ENCODE assay signal across 22 cellular contexts in genomic region chr9:135825435-135826187, GRCh38.
DNase-seq lines count a peak whose midpoint lies in the region; ATAC-seq and TF ChIP-seq lines count a peak whose summit lies in the region.
"Had no signal": no experiment of that assay in that cellular context is flagged by ENCODE, and none has a peak within 500 bp of the region (broad histone marks: within the 10 kb centered on the region; RNA-seq: fewer than 3 reads in every experiment).

No MANE protein-coding gene starts in this region.

- peak overlapping the region; percentile 61 for H3K27ac Mint-ChIP-seq in T-helper 2 cell treated with Interferon-gamma antibody and Interleukin-4, amounts not matched to agents 5 μg/mL and 100 μg/mL, for 36 hours
- H3K27ac Mint-ChIP-seq in stimulated activated naive CD8-positive, alpha-beta T cell treated with anti-CD3 and anti-CD28 coated beads, Interleukin-15, Interleukin-2, amounts not matched to agents 100 ng/mL and 50 ng/mL, for 24 hours: peak overlapping the region; percentile 41
- no peak overlapping the region for H3K27ac Mint-ChIP-seq in stimulated activated naive CD8-positive, alpha-beta T cell treated with anti-CD3 and anti-CD28 coated beads, Interleukin-15, amount 100 ng/mL, for 72 hours

- intact Hi-C loops in upper lobe of right lung (cut with DNase I): no loop called here

- H3K4me3 ChIP-seq in upper lobe of right lung: no peak overlapping the region
- H3K4me3 ChIP-seq: BLaER1, MG63 had no signal

- DNase-seq in T-helper 2 cell treated with Interferon-gamma antibody and Interleukin-4, amounts not matched to agents 5 μg/mL and 100 μg/mL, for 36 hours (ENCODE audit: low spot score): no peak
- DNase-seq in T-helper 2 cell (no peak), mesenteric fat pad (ENCODE audit: low spot score) (peak; percentile 72), upper lobe of right lung (peak; percentile 49), LoVo (ENCODE audit: low spot score) (no peak)
- no peak for DNase-seq in stimulated activated naive CD8-positive, alpha-beta T cell treated with anti-CD3 and anti-CD28 coated beads, Interleukin-15, amount 100 ng/mL, for 72 hours
- DNase-seq: ACHN; Caco-2; CD4-positive, alpha-beta memory T cell; Kasumi-1; MG63; NCI-H1048; NCI-H1417 treated with DMSO at 0.1 percent for 48 hours; NCI-H187; NCI-H446 treated with DMSO at 0.1 percent for 48 hours; NCI-H526 treated with DMSO at 0.1 percent for 48 hours; OCI-M1; SHP77 had no signal

- H3K36me3 ChIP-seq in upper lobe of right lung: peaks cover 59% of the 10 kb centered on the region

- no peak for ATAC-seq in stimulated activated naive CD8-positive, alpha-beta T cell treated with anti-CD3 and anti-CD28 coated beads, Interleukin-15, amount 100 ng/mL, for 72 hours
- ATAC-seq in upper lobe of right lung (no peak), GM21381 (IDR thresholded peaks at IDR 0.05; ENCODE audit: unreplicated experiment) (no peak)

- no peaks in the 10 kb centered on the region for H3K27me3 Mint-ChIP-seq in T-helper 2 cell treated with Interferon-gamma antibody and Interleukin-4, amounts not matched to agents 5 μg/mL and 100 μg/mL, for 36 hours (ENCODE audit: low read depth)
- no peaks in the 10 kb centered on the region for H3K27me3 Mint-ChIP-seq in stimulated activated naive CD8-positive, alpha-beta T cell treated with anti-CD3 and anti-CD28 coated beads, Interleukin-15, Interleukin-2, amounts not matched to agents 100 ng/mL and 50 ng/mL, for 24 hours
- no peaks in the 10 kb centered on the region for H3K27me3 Mint-ChIP-seq in stimulated activated naive CD8-positive, alpha-beta T cell treated with anti-CD3 and anti-CD28 coated beads, Interleukin-15, amount 100 ng/mL, for 72 hours
- H3K27me3 Mint-ChIP-seq: CD4-positive, alpha-beta memory T cell had no signal

- H3K9me3 ChIP-seq in upper lobe of right lung: no peaks in the 10 kb centered on the region
- H3K9me3 ChIP-seq: Caco-2 had no signal

- no peak overlapping the region for H3K27ac ChIP-seq in upper lobe of right lung
- H3K27ac ChIP-seq: 22Rv1, BLaER1 had no signal

- no peak for TF ChIP-seq CTCF in upper lobe of right lung (IDR thresholded peaks at IDR 0.05)

- H3K4me1 Mint-ChIP-seq in T-helper 2 cell treated with Interferon-gamma antibody and Interleukin-4, amounts not matched to agents 5 μg/mL and 100 μg/mL, for 36 hours (ENCODE audit: low read depth): no peaks in the 10 kb centered on the region
- peaks cover 19% of the 10 kb centered on the region for H3K4me1 Mint-ChIP-seq in stimulated activated naive CD8-positive, alpha-beta T cell treated with anti-CD3 and anti-CD28 coated beads, Interleukin-15, Interleukin-2, amounts not matched to agents 100 ng/mL and 50 ng/mL, for 24 hours (ENCODE audit: low read depth)
- peaks cover 12% of the 10 kb centered on the region for H3K4me1 Mint-ChIP-seq in stimulated activated naive CD8-positive, alpha-beta T cell treated with anti-CD3 and anti-CD28 coated beads, Interleukin-15, amount 100 ng/mL, for 72 hours

- H3K4me3 Mint-ChIP-seq in T-helper 2 cell treated with Interferon-gamma antibody and Interleukin-4, amounts not matched to agents 5 μg/mL and 100 μg/mL, for 36 hours: no peak overlapping the region
- H3K4me3 Mint-ChIP-seq in stimulated activated naive CD8-positive, alpha-beta T cell treated with anti-CD3 and anti-CD28 coated beads, Interleukin-15, Interleukin-2, amounts not matched to agents 100 ng/mL and 50 ng/mL, for 24 hours: no peak overlapping the region
- H3K4me3 Mint-ChIP-seq in stimulated activated naive CD8-positive, alpha-beta T cell treated with anti-CD3 and anti-CD28 coated beads, Interleukin-15, amount 100 ng/mL, for 72 hours: no peak overlapping the region
- H3K4me3 Mint-ChIP-seq: CD4-positive, alpha-beta memory T cell had no signal

- H3K4me1 ChIP-seq in upper lobe of right lung: no peaks in the 10 kb centered on the region
- H3K4me1 ChIP-seq: Caco-2 had no signal

- peaks cover 9% of the 10 kb centered on the region for H3K9me3 Mint-ChIP-seq in T-helper 2 cell treated with Interferon-gamma antibody and Interleukin-4, amounts not matched to agents 5 μg/mL and 100 μg/mL, for 36 hours
- H3K9me3 Mint-ChIP-seq in stimulated activated naive CD8-positive, alpha-beta T cell treated with anti-CD3 and anti-CD28 coated beads, Interleukin-15, Interleukin-2, amounts not matched to agents 100 ng/mL and 50 ng/mL, for 24 hours: peaks cover 8% of the 10 kb centered on the region
- H3K9me3 Mint-ChIP-seq in stimulated activated naive CD8-positive, alpha-beta T cell treated with anti-CD3 and anti-CD28 coated beads, Interleukin-15, amount 100 ng/mL, for 72 hours: peaks cover 4 to 15% of the 10 kb centered on the region in 2 donors

- peaks cover 32% of the 10 kb centered on the region for H3K36me3 Mint-ChIP-seq in T-helper 2 cell treated with Interferon-gamma antibody and Interleukin-4, amounts not matched to agents 5 μg/mL and 100 μg/mL, for 36 hours (ENCODE audit: low read depth)
- H3K36me3 Mint-ChIP-seq in stimulated activated naive CD8-positive, alpha-beta T cell treated with anti-CD3 and anti-CD28 coated beads, Interleukin-15, Interleukin-2, amounts not matched to agents 100 ng/mL and 50 ng/mL, for 24 hours (ENCODE audit: low read depth): peaks cover 69% of the 10 kb centered on the region

- no peaks in the 10 kb centered on the region for H3K27me3 ChIP-seq in upper lobe of right lung
- H3K27me3 ChIP-seq: BLaER1, MG63 had no signal

Comparison
In these comparisons a context has a peak if more than half of its experiments do, and no peak if none do; other contexts are left out.
1. H3K27ac Mint-ChIP-seq: peak in T-helper 2 cell treated with Interferon-gamma antibody and Interleukin-4, amounts not matched to agents 5 μg/mL and 100 μg/mL, for 36 hours (single experiment) and stimulated activated naive CD8-positive, alpha-beta T cell treated with anti-CD3 and anti-CD28 coated beads, Interleukin-15, Interleukin-2, amounts not matched to agents 100 ng/mL and 50 ng/mL, for 24 hours (single experiment); none in stimulated activated naive CD8-positive, alpha-beta T cell treated with anti-CD3 and anti-CD28 coated beads, Interleukin-15, amount 100 ng/mL, for 72 hours (0 of 2).
2. DNase-seq: peak in mesenteric fat pad (single experiment) and upper lobe of right lung (single experiment); none in T-helper 2 cell treated with Interferon-gamma antibody and Interleukin-4, amounts not matched to agents 5 μg/mL and 100 μg/mL, for 36 hours (single experiment), T-helper 2 cell (0 of 5), stimulated activated naive CD8-positive, alpha-beta T cell treated with anti-CD3 and anti-CD28 coated beads, Interleukin-15, amount 100 ng/mL, for 72 hours (0 of 2) and LoVo (single experiment).